In genomic region chr18:62526098-62527025, GRCh38 we compare ENCODE assay signal across 8 cellular contexts. TPM values are rescaled to one million over a fixed set of nuclear protein-coding genes. Genes with fewer than 3 reads are reported as not detected.
DNase-seq lines count a peak whose midpoint lies in the region; ATAC-seq and TF ChIP-seq lines count a peak whose summit lies in the region.

No MANE protein-coding gene starts in this region.

- H3K27me3 ChIP-seq in right cardiac atrium (ENCODE audit: control insufficient read depth, insufficient read depth) (no peaks in the 10 kb centered on the region), psoas muscle (ENCODE audit: insufficient read depth in 3 of 3, low read length in 2 of 3) (no peaks in the 10 kb centered on the region)

- no peak for TF ChIP-seq CTCF in psoas muscle (IDR thresholded peaks at IDR 0.05)

- peaks cover 3% of the 10 kb centered on the region for H3K36me3 Mint-ChIP-seq in T-cell

- no peaks in the 10 kb centered on the region for H3K27me3 Mint-ChIP-seq in T-cell

- intact Hi-C loops in right cardiac atrium (cut with DNase I), result no loop called here
- intact Hi-C loops in psoas muscle (cut with DNase I), result loop anchor here in 1 of 2 donors (1.0 to 10.0 kb wide), 5 partner anchors 41 to 736 kb away; partner anchors contain the start of genes PHLPP1 and TNFRSF11A

- H3K4me1 ChIP-seq in right cardiac atrium (ENCODE audit: control insufficient read depth, insufficient read depth, low read length) (no peaks in the 10 kb centered on the region), psoas muscle (peaks cover 43% of the 10 kb centered on the region), urinary bladder (ENCODE audit: insufficient read depth) (no peaks in the 10 kb centered on the region)

- peak overlapping the region; percentile 59 for H3K4me3 ChIP-seq in right cardiac atrium (ENCODE audit: low read length)
- H3K4me3 ChIP-seq in psoas muscle, result peak overlapping the region; percentile 95
- peak overlapping the region; percentile 75 for H3K4me3 ChIP-seq in urinary bladder (ENCODE audit: low read depth, low read length)

- peak; percentile 10 for ATAC-seq in GM21529 (IDR thresholded peaks at IDR 0.05; ENCODE audit: unreplicated experiment)
- ATAC-seq in T-cell (replicated peaks in 1 of 4), result peak; percentile 10 to 12 (median 12)
- peak; percentile 62 to 76 for ATAC-seq in right cardiac atrium
- ATAC-seq in psoas muscle, result peak; percentile 60 to 68 (median 63)

- no peaks in the 10 kb centered on the region for H3K9me3 Mint-ChIP-seq in T-cell

- peaks cover 53 to 62% (median 57%) of the 10 kb centered on the region in 3 donors for H3K4me1 Mint-ChIP-seq in T-cell

- no peaks in the 10 kb centered on the region for H3K36me3 ChIP-seq in psoas muscle (ENCODE audit: insufficient read depth in 1 of 2, low read depth in 1 of 2)
- no peaks in the 10 kb centered on the region for H3K36me3 ChIP-seq in urinary bladder (ENCODE audit: insufficient read depth)

- peak; percentile 74 for DNase-seq in COR-L47 (lab: John Stamatoyannopoulos, UW)
- peak; percentile 30 for DNase-seq in NCI-H1048 (lab: John Stamatoyannopoulos, UW)
- DNase-seq in T-cell, result peak; percentile 17 to 69 (median 52)
- peak; percentile 91 to 96 (median 95) for DNase-seq in right cardiac atrium
- peak; percentile 90 to 93 for DNase-seq in psoas muscle

- peak overlapping the region; percentile 93 to 95 for H3K27ac Mint-ChIP-seq in T-cell

- WGBS in right cardiac atrium, result 1% methylated on average over 74 of the region's 74 CpGs
- WGBS in psoas muscle, 3 donors, result 0 to 1% (median 0%) methylated on average over 58 to 74 of the region's 74 CpGs
- 1% methylated on average over 74 of the region's 74 CpGs for WGBS in urinary bladder

- peak overlapping the region; percentile 89 to 92 (median 90) for H3K4me3 Mint-ChIP-seq in T-cell

- POLR2A ChIA-PET in T-cell (lab: Charles Lee), result interaction anchor here in 1 of 2 donors (0.7 kb wide), 1 partner anchor 13 kb away, joined by 3 read pairs; no protein-coding TSS in a partner anchor

- H3K27ac ChIP-seq in angular gyrus (ENCODE audit: low read depth, low read length) (peak overlapping the region; percentile 95), right cardiac atrium (ENCODE audit: low read length) (peak overlapping the region; percentile 85), psoas muscle (peak overlapping the region; percentile 99), urinary bladder (ENCODE audit: low read depth) (peak overlapping the region; percentile 93)

- H3K9me3 ChIP-seq in right cardiac atrium (ENCODE audit: control insufficient read depth, low read length), result no peaks in the 10 kb centered on the region
- no peaks in the 10 kb centered on the region for H3K9me3 ChIP-seq in psoas muscle

- CTCF ChIA-PET in T-cell (lab: Charles Lee), result interaction anchor here (0.6 to 1.2 kb wide), 5 partner anchors 19 to 106 kb away, joined by 3 to 5 read pairs (median 3); no protein-coding TSS in a partner anchor

RNA-seq across cellular contexts. Expression of gene ZCCHC2, which starts 3.5 kb away (rescaled TPM):
- total RNA-seq in T-cell, result 10 to 100 TPM; 46.1 to 88.0 (median 52.2) TPM
- 10 to 100 TPM; 14.0 to 21.7 (median 18.4) TPM for total RNA-seq in right cardiac atrium
- polyA plus RNA-seq in right cardiac atrium, result 5.4 TPM
- total RNA-seq in psoas muscle, result 10 to 100 TPM; 19.4 to 38.2 (median 32.1) TPM
- 10 to 100 TPM in 2 of 3 donors, 1 to 10 TPM in 1; 4.0 to 41.8 (median 15.4) TPM for polyA plus RNA-seq in psoas muscle
- total RNA-seq in urinary bladder, result 13.4 TPM
- 10.8 TPM for polyA plus RNA-seq in urinary bladder

Comparison
In these comparisons a context has a peak if more than half of its experiments do, and no peak if none do; other contexts are left out.
1. Peak in every context shown above with its lines: DNase-seq, ATAC-seq, H3K4me3 ChIP-seq and H3K27ac ChIP-seq.
2. DNase-seq: peak in every context shown above with its lines; median percentile 95 in right cardiac atrium; 92 in psoas muscle; 74 in COR-L47; 52 in T-cell; 30 in NCI-H1048.
3. ATAC-seq: peak in every context shown above with its lines; median percentile 69 in right cardiac atrium; 63 in psoas muscle; 12 in T-cell; 10 in GM21529.